Comparison of ENCODE assay signal across 20 cellular contexts in the genomic region with DNA sequence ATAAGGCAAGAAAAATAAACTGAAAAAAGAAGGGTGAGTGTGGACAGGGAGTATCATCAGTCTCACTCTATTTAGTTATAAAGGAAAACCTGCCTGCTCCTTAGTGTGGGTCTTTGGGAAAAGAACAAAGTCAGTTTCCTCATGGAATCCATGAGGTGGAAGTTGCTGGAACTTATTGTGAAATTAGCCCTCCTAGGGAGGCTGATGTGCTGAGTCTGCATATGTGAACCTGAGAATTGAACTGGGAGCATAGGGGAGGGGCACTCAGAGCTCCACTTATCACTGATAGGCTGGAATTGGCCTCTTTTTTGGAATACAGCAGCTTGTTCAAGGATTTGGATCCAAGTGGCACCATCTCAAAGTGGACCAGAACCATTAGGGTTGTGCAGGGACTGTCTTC.
DNase-seq lines count a peak whose midpoint lies in the region; ATAC-seq, FAIRE-seq and TF ChIP-seq lines count a peak whose summit lies in the region.
"Had no signal": no experiment of that assay in that cellular context is flagged by ENCODE, and none has a peak within 500 bp of the region (broad histone marks: within the 10 kb centered on the region; RNA-seq: fewer than 3 reads in every experiment).

No MANE protein-coding gene starts in this region.

- no peaks in the 10 kb centered on the region for H3K9me3 ChIP-seq in HepG2 (ENCODE audit: low read length)
- no peaks in the 10 kb centered on the region for H3K9me3 ChIP-seq in right lobe of liver
- no peaks in the 10 kb centered on the region for H3K9me3 ChIP-seq in small intestine (ENCODE audit: control insufficient read depth, low read depth)
- H3K9me3 ChIP-seq: BE2C had no signal

- no peaks in the 10 kb centered on the region for H3K79me2 ChIP-seq in HepG2 (ENCODE audit: insufficient read depth, low read length)

- TF ChIP-seq CTCF in HepG2 (CRISPR knock-in tag; IDR thresholded peaks at IDR 0.05) (no peak), right lobe of liver (IDR thresholded peaks at IDR 0.05) (no peak), choroid plexus epithelial cell (conservative IDR thresholded peaks at IDR 0.05; ENCODE audit: low read depth, low read length) (no peak)

- in situ Hi-C loops in HepG2 (cut with HindIII; ENCODE audit: extremely low pct_ligation_motif_present, low pct_unique_long_range_greater_than_20kb) = no loop called here

- CTCF ChIA-PET in HepG2 (lab: Yijun Ruan, JAX; ENCODE audit: low intra/inter-chr PET ratio, low total read pairs) = no interaction called here

- ATAC-seq in HepG2 = no peak
- ATAC-seq in right lobe of liver = no peak
- ATAC-seq in HG02759 (IDR thresholded peaks at IDR 0.05; ENCODE audit: unreplicated experiment) = no peak
- ATAC-seq: GM23338, HCT116 had no signal

- TF ChIP-seq EP300 in HepG2 (IDR thresholded peaks at IDR 0.05; ENCODE audit: low read depth in 2 of 2, low read length in 2 of 2) (no peak), HepG2 (CRISPR knock-in tag; IDR thresholded peaks at IDR 0.05; ENCODE audit: borderline replicate concordance) (no peak)

- H3K36me3 ChIP-seq in HepG2 (replicated peaks in 1 of 2; ENCODE audit: control insufficient read depth in 1 of 2, insufficient read depth in 2 of 2, low read length in 2 of 2) = no peaks in the 10 kb centered on the region
- no peaks in the 10 kb centered on the region for H3K36me3 ChIP-seq in right lobe of liver
- no peaks in the 10 kb centered on the region for H3K36me3 ChIP-seq in small intestine (ENCODE audit: control insufficient read depth in 2 of 2, insufficient read depth in 2 of 2, low read length in 2 of 2)
- H3K36me3 ChIP-seq in H7 (replicated peaks; ENCODE audit: control insufficient read depth, insufficient read depth, low read length) = no peaks in the 10 kb centered on the region
- H3K36me3 ChIP-seq: BE2C had no signal

- H3K27ac ChIP-seq in HepG2 (ENCODE audit: extremely low read length, insufficient read depth, low read length) (no peak overlapping the region), right lobe of liver (no peak overlapping the region), small intestine (ENCODE audit: low read depth in 1 of 2, low read length in 1 of 2) (no peak overlapping the region)

- no peak overlapping the region for H2AFZ ChIP-seq in HepG2 (ENCODE audit: low read length)
- H2AFZ ChIP-seq: GM23338 had no signal

- FAIRE-seq in HepG2 (lab: Jason Lieb, UNC) = no peak
- no peak for FAIRE-seq in small intestine (lab: Jason Lieb, UNC)
- FAIRE-seq: G401.6, GM12891, H54 had no signal

- DNase-seq in HepG2 (ENCODE audit: low spot score) (no peak), right lobe of liver (no peak), amniotic epithelial cell (ENCODE audit: low read depth) (peak; percentile 26), choroid plexus epithelial cell (ENCODE audit: low read depth) (peak; percentile 64), renal cortical epithelial cell (ENCODE audit: low read depth) (peak; percentile 57), small intestine (no peak), H7 (no peak)
- DNase-seq: ACHN; BE2C; C1 segment of cervical spinal cord; CD4-positive, CD25-positive, alpha-beta regulatory T cell; CD8-positive, alpha-beta memory T cell; COR-L47; HFFc6 had no signal

- POLR2A ChIA-PET in HepG2 (lab: Yijun Ruan, JAX) = no interaction called here

- H3K27me3 ChIP-seq in HepG2 (ENCODE audit: control insufficient read depth in 1 of 2, insufficient read depth in 2 of 2, low read length in 2 of 2) (no peaks in the 10 kb centered on the region; a peak in 1 of 5 replicates), right lobe of liver (no peaks in the 10 kb centered on the region), small intestine (ENCODE audit: control insufficient read depth in 2 of 2, insufficient read depth in 2 of 2, low read length in 2 of 2) (no peaks in the 10 kb centered on the region), H7 (ENCODE audit: control insufficient read depth, insufficient read depth, low read length) (no peaks in the 10 kb centered on the region)

- H3K4me3 ChIP-seq in HepG2 (replicated peaks in 1 of 3; ENCODE audit: insufficient read depth in 1 of 3, low read depth in 2 of 3, low read length in 3 of 3) = no peak overlapping the region
- no peak overlapping the region for H3K4me3 ChIP-seq in right lobe of liver
- H3K4me3 ChIP-seq in choroid plexus epithelial cell (ENCODE audit: low read depth, low read length) = no peak overlapping the region
- no peak overlapping the region for H3K4me3 ChIP-seq in small intestine (ENCODE audit: low read depth in 1 of 2, low read length in 2 of 2)
- H3K4me3 ChIP-seq in H7 (ENCODE audit: insufficient read depth, low read depth, low read length) = no peak overlapping the region
- H3K4me3 ChIP-seq: GM23338 had no signal

- TF ChIP-seq POLR2A in HepG2 (IDR thresholded peaks at IDR 0.05; ENCODE audit: insufficient read depth in 1 of 2, low read depth in 2 of 2, low read length in 2 of 2) (no peak), right lobe of liver (IDR thresholded peaks at IDR 0.05) (no peak)

- no peak for TF ChIP-seq RAD21 in HepG2 (CRISPR knock-in tag; IDR thresholded peaks at IDR 0.05)

- H3K9ac ChIP-seq in HepG2 (ENCODE audit: insufficient read depth, low read depth, low read length) = no peak overlapping the region

- intact Hi-C loops in HepG2 (cut with micrococcal nuclease; ENCODE audit: unreplicated experiment) (no loop called here), right lobe of liver (cut with DNase I) (no loop called here)

- no peaks in the 10 kb centered on the region for H4K20me1 ChIP-seq in HepG2 (ENCODE audit: insufficient read depth, low read length)

- no peaks in the 10 kb centered on the region for H3K4me1 ChIP-seq in HepG2 (ENCODE audit: insufficient read depth, low read length)
- H3K4me1 ChIP-seq in right lobe of liver = no peaks in the 10 kb centered on the region
- H3K4me1 ChIP-seq in small intestine (ENCODE audit: control insufficient read depth in 2 of 2, insufficient read depth in 1 of 2, low read depth in 1 of 2, low read length in 1 of 2) = no peaks in the 10 kb centered on the region
- H3K4me1 ChIP-seq: BE2C had no signal

- H3K4me2 ChIP-seq in HepG2 (ENCODE audit: low read depth, low read length) = no peak overlapping the region
- H3K4me2 ChIP-seq: GM23338 had no signal

- BruUV-seq in HepG2 (replicated peaks; lab: Mats Ljungman, UMichigan) = no TSS peak

TF ChIP-seq in HepG2, 621 proteins besides CTCF, POLR2A, EP300 and RAD21:
- TF ChIP-seq, protein P1, sequence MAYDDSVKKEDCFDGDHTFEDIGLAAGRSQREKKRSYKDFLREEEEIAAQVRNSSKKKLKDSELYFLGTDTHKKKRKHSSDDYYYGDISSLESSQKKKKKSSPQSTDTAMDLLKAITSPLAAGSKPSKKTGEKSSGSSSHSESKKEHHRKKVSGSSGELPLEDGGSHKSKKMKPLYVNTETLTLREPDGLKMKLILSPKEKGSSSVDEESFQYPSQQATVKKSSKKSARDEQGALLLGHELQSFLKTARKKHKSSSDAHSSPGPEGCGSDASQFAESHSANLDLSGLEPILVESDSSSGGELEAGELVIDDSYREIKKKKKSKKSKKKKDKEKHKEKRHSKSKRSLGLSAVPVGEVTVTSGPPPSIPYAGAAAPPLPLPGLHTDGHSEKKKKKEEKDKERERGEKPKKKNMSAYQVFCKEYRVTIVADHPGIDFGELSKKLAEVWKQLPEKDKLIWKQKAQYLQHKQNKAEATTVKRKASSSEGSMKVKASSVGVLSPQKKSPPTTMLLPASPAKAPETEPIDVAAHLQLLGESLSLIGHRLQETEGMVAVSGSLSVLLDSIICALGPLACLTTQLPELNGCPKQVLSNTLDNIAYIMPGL (CRISPR knock-in tag; IDR thresholded peaks at IDR 0.05; ENCODE audit: borderline replicate concordance in 1 of 2, low read depth in 1 of 2) = no peak
- TF ChIP-seq MAFF (IDR thresholded peaks at IDR 0.05; ENCODE audit: low read depth, low read length) (peak; percentile 52; the same call in 1 of the 2 replicates), MAFK (conservative IDR thresholded peaks at IDR 0.05 in 1 of 2, IDR thresholded peaks at IDR 0.05 in 1 of 2; ENCODE audit: low read length in 2 of 2) (peak; percentile 50 to 75; a peak in 3 of 4 replicates), HMG20A (CRISPR knock-in tag; IDR thresholded peaks at IDR 0.05; ENCODE audit: borderline replicate concordance) (no peak)

Comparison
In these comparisons a context has a peak if more than half of its experiments do, and no peak if none do; other contexts are left out.
1. DNase-seq: peak in amniotic epithelial cell (single experiment), choroid plexus epithelial cell (single experiment) and renal cortical epithelial cell (single experiment); none in HepG2 (single experiment), right lobe of liver (0 of 3), small intestine (single experiment) and H7 (single experiment).